8 cellular contexts compared by ENCODE assay signal in genomic region chr22:20080445-20080775, GRCh38. TPM values are rescaled to one million over a fixed set of nuclear protein-coding genes. Genes with fewer than 3 reads are reported as not detected.
DNase-seq lines count a peak whose midpoint lies in the region; ATAC-seq, FAIRE-seq and TF ChIP-seq lines count a peak whose summit lies in the region.

No MANE protein-coding gene starts in this region.

- peak overlapping the region; percentile 99 for H2AK5ac ChIP-seq in IMR-90 (ENCODE audit: low read depth, low read length)

- peak overlapping the region; percentile 87 for H3K27ac ChIP-seq in IMR-90 (ENCODE audit: insufficient read depth, low read length)
- H3K27ac ChIP-seq in cingulate gyrus (ENCODE audit: low read depth, low read length), result peak overlapping the region; percentile 85
- H3K27ac ChIP-seq in HepG2 (ENCODE audit: extremely low read length, insufficient read depth, low read length), result peak overlapping the region; percentile 85

- H2BK120ac ChIP-seq in IMR-90 (ENCODE audit: low read depth, low read length), result peak overlapping the region; percentile 39; the same call in 1 of the 2 replicates

- H4K5ac ChIP-seq in IMR-90 (ENCODE audit: low read depth, low read length), result peak overlapping the region; percentile 83

- H3K27me3 ChIP-seq in GM06990 (replicated peaks; ENCODE audit: control insufficient read depth, insufficient read depth, low read length), result no peaks in the 10 kb centered on the region
- no peaks in the 10 kb centered on the region for H3K27me3 ChIP-seq in IMR-90 (ENCODE audit: control insufficient read depth, insufficient read depth, low read length)
- H3K27me3 ChIP-seq in HepG2 (ENCODE audit: control insufficient read depth in 1 of 2, insufficient read depth in 2 of 2, low read length in 2 of 2), result no peaks in the 10 kb centered on the region; a peak in 2 of 5 replicates

- peaks cover 19% of the 10 kb centered on the region for H3K4me1 ChIP-seq in IMR-90 (ENCODE audit: control insufficient read depth, insufficient read depth, low read length)
- peaks cover 56% of the 10 kb centered on the region for H3K4me1 ChIP-seq in HepG2 (ENCODE audit: insufficient read depth, low read length)

- peak overlapping the region; percentile 92 to 96 for H4K8ac ChIP-seq in IMR-90 (ENCODE audit: low read depth in 2 of 2, low read length in 2 of 2)

- H3K9me3 ChIP-seq in IMR-90 (ENCODE audit: control insufficient read depth, insufficient read depth, low read length) (no peaks in the 10 kb centered on the region), HepG2 (ENCODE audit: low read length) (no peaks in the 10 kb centered on the region)

- TF ChIP-seq POLR2A in IMR-90 (IDR thresholded peaks at IDR 0.05; ENCODE audit: low read depth, low read length) (no peak), HepG2 (IDR thresholded peaks at IDR 0.05; ENCODE audit: insufficient read depth in 1 of 2, low read depth in 2 of 2, low read length in 2 of 2) (no peak)

- TF ChIP-seq EP300 in HepG2 (IDR thresholded peaks at IDR 0.05; ENCODE audit: low read depth in 2 of 2, low read length in 2 of 2), result no peak
- TF ChIP-seq EP300 in HepG2 (CRISPR knock-in tag; IDR thresholded peaks at IDR 0.05; ENCODE audit: borderline replicate concordance), result no peak

- peak overlapping the region; percentile 18 for H3K18ac ChIP-seq in IMR-90 (ENCODE audit: low read depth, low read length)

- peaks cover 28% of the 10 kb centered on the region for H3K9me1 ChIP-seq in IMR-90 (ENCODE audit: insufficient read depth, low read length)

- H3K4me2 ChIP-seq in IMR-90 (ENCODE audit: low read depth, low read length) (peak overlapping the region; percentile 97), HepG2 (ENCODE audit: low read depth, low read length) (peak overlapping the region; percentile 90)

- 0% methylated on average over 5 of the region's 34 CpGs; no CpG with 5 or more reads in 1 of the 2 experiments for WGBS in IMR-90 (ENCODE audit: extremely low coverage in 2 of 2, insufficient read length in 1 of 2), 2 experiments
- WGBS in HepG2 (ENCODE audit: low lambda C conversion rate), result 0% methylated on average over 5 of the region's 34 CpGs

- peak overlapping the region; percentile 96 for H4K91ac ChIP-seq in IMR-90 (ENCODE audit: insufficient read depth, low read depth, low read length)

- in situ Hi-C loops in IMR-90 (cut with MboI; ENCODE audit: low sequenced_read_pairs) (no loop called here), HepG2 (cut with HindIII; ENCODE audit: extremely low pct_ligation_motif_present, low pct_unique_long_range_greater_than_20kb) (no loop called here)

- ATAC-seq in GM21529 (IDR thresholded peaks at IDR 0.05; ENCODE audit: unreplicated experiment) (peak; percentile 57), IMR-90 (ENCODE audit: low read depth) (peak; percentile 62), HepG2 (peak; percentile 27)

- H2AK9ac ChIP-seq in IMR-90 (replicated peaks; ENCODE audit: low read depth, low read length, poor library complexity), result peak overlapping the region; percentile 100

- TF ChIP-seq RAD21 in IMR-90 (IDR thresholded peaks at IDR 0.05; ENCODE audit: low read length) (no peak), HepG2 (CRISPR knock-in tag; IDR thresholded peaks at IDR 0.05) (no peak)

- no peak for TF ChIP-seq CTCF in GM06990 (IDR thresholded peaks at IDR 0.05; ENCODE audit: insufficient read depth, low read length, poor library complexity, severe bottlenecking)
- TF ChIP-seq CTCF in IMR-90 (conservative IDR thresholded peaks at IDR 0.05; ENCODE audit: low read depth, low read length), result no peak
- TF ChIP-seq CTCF in HepG2 (CRISPR knock-in tag; IDR thresholded peaks at IDR 0.05), result no peak

- FAIRE-seq in HepG2 (lab: Jason Lieb, UNC), result no peak

- peak overlapping the region; percentile 98 for H3K14ac ChIP-seq in IMR-90 (replicated peaks; ENCODE audit: low read depth, low read length)

- H3K79me1 ChIP-seq in IMR-90 (ENCODE audit: low read depth in 1 of 2, low read length in 2 of 2), result peaks cover 4 to 37% of the 10 kb centered on the region in 2 experiments

- H2BK20ac ChIP-seq in IMR-90 (ENCODE audit: low read depth, low read length), result peak overlapping the region; percentile 14; the same call in 1 of the 2 replicates

- H3K4me3 ChIP-seq in GM06990 (replicated peaks; ENCODE audit: low read depth, low read length) (peak overlapping the region; percentile 94), IMR-90 (ENCODE audit: insufficient read depth, low read depth, low read length) (peak overlapping the region; percentile 83), HepG2 (replicated peaks in 1 of 3; ENCODE audit: insufficient read depth in 1 of 3, low read depth in 2 of 3, low read length in 3 of 3) (peak overlapping the region; percentile 66 to 87 (median 75))

- peak overlapping the region; percentile 100 for H3K23ac ChIP-seq in IMR-90 (ENCODE audit: low read depth, low read length)

- H2AFZ ChIP-seq in IMR-90 (replicated peaks; ENCODE audit: low read length, poor library complexity) (peak overlapping the region; percentile 92), HepG2 (ENCODE audit: low read length) (no peak overlapping the region)

- H3K9ac ChIP-seq in IMR-90 (ENCODE audit: low read depth, low read length), result peak overlapping the region; percentile 96
- H3K9ac ChIP-seq in HepG2 (ENCODE audit: insufficient read depth, low read depth, low read length), result peak overlapping the region; percentile 95

- 0 out of 3 replicates have a peak overlapping the region, but pooled peaks have one; percentile 30 for H2BK15ac ChIP-seq in IMR-90 (ENCODE audit: low read depth, low read length)

- CTCF ChIA-PET in IMR-90 (lab: Yijun Ruan, JAX), result no interaction called here
- CTCF ChIA-PET in HepG2 (lab: Yijun Ruan, JAX; ENCODE audit: low intra/inter-chr PET ratio, low total read pairs), result no interaction called here

- H3K36me3 ChIP-seq in GM06990 (ENCODE audit: control insufficient read depth, insufficient read depth, low read length), result peaks cover 1% of the 10 kb centered on the region; the same call in 1 of the 2 replicates
- H3K36me3 ChIP-seq in IMR-90 (ENCODE audit: control insufficient read depth, insufficient read depth, low read length), result no peaks in the 10 kb centered on the region
- H3K36me3 ChIP-seq in HepG2 (replicated peaks in 1 of 2; ENCODE audit: control insufficient read depth in 1 of 2, insufficient read depth in 2 of 2, low read length in 2 of 2), result peaks cover 2 to 7% of the 10 kb centered on the region in 2 experiments; a peak in 3 of 5 replicates

- dilution Hi-C loops in IMR-90 (cut with HindIII; ENCODE audit: low sequenced_read_pairs, unreplicated experiment), result no loop called here

- H4K20me1 ChIP-seq in IMR-90 (ENCODE audit: insufficient read depth, low read length), result peaks cover 45% of the 10 kb centered on the region
- peaks cover 15% of the 10 kb centered on the region; the same call in 1 of the 2 replicates for H4K20me1 ChIP-seq in HepG2 (ENCODE audit: insufficient read depth, low read length)

- H2BK5ac ChIP-seq in IMR-90 (ENCODE audit: low read depth, low read length, poor library complexity, severe bottlenecking), result peak overlapping the region; percentile 82

- intact Hi-C loops in IMR-90 (cut with micrococcal nuclease), result no loop called here
- intact Hi-C loops in HepG2 (cut with micrococcal nuclease; ENCODE audit: unreplicated experiment), result loop anchor here (5.0 kb wide), 1 partner anchor 37 kb away; the partner anchor contains the start of genes RANBP1 and TRMT2A

- no TSS peak for BruUV-seq in IMR-90 (replicated peaks; lab: Mats Ljungman, UMichigan)
- no TSS peak for BruUV-seq in HepG2 (replicated peaks; lab: Mats Ljungman, UMichigan)

- peak overlapping the region; percentile 97 for H3K4ac ChIP-seq in IMR-90 (ENCODE audit: low read depth, low read length)

- POLR2A ChIA-PET in IMR-90 (lab: Charles Lee; ENCODE audit: unreplicated experiment) (no interaction called here), HepG2 (lab: Yijun Ruan, JAX) (interaction anchor here (1.0 to 1.8 kb wide), 5 partner anchors 11 to 127 kb away, joined by 3 to 5 read pairs (median 3); no protein-coding TSS in a partner anchor)

- H3K79me2 ChIP-seq in HepG2 (ENCODE audit: insufficient read depth, low read length), result peaks cover 49% of the 10 kb centered on the region

- DNase-seq in GM06990 (ENCODE audit: extremely low read depth, insufficient read length), result peak; percentile 81
- DNase-seq in IMR-90, result peak; percentile 30
- DNase-seq in activated CD4-positive, CD25-positive, alpha-beta regulatory T cell (lab: John Stamatoyannopoulos, UW), result peak; percentile 47 to 59 (median 50)
- DNase-seq in HepG2 (ENCODE audit: low spot score), result peak; percentile 23
- peak; percentile 18 to 58 (median 39) for DNase-seq in stimulated activated CD4-positive, alpha-beta T cell treated with anti-CD3 and anti-CD28 coated beads, TNF-alpha, amount 100 ng/mL, for 1 hour (ENCODE audit: low read depth in 3 of 3, low spot score in 1 of 3)
- no peak for DNase-seq in kidney glomerular epithelial cell (lab: John Stamatoyannopoulos, UW)

- H3K56ac ChIP-seq in IMR-90 (ENCODE audit: extremely low read depth, insufficient read depth, low read length), result peak overlapping the region; percentile 99

RNA-seq across cellular contexts. Expression of gene DGCR8, which starts 0.4 kb away (rescaled TPM):
- total RNA-seq in IMR-90 (2012; rRNA removed) (16.7 and 22.8 TPM in 2 replicates), HepG2 (2016; rRNA removed; fragmentation: Illumina TruSeq; extraction: Trizol) (14.8 and 23.2 TPM in 2 replicates)
- polyA plus RNA-seq in IMR-90 (2012; rRNA removed) (21.5 and 25.3 TPM in 2 replicates), HepG2 (2011; rRNA removed) (10.2 and 14.6 TPM in 2 replicates)
- polyA plus RNA-seq in IMR-90 (2012; cell fraction: cytosol; rRNA removed), result 12.2 and 14.6 TPM in 2 replicates
- polyA plus RNA-seq in IMR-90 (2012; cell fraction: nucleus; rRNA removed; ENCODE audit: low replicate concordance), result 122 and 125 TPM in 2 replicates
- 6.6 and 9.7 TPM in 2 replicates for total RNA-seq in HepG2 (2016; cell fraction: cytosol; rRNA removed; fragmentation: Illumina TruSeq; extraction: Trizol; ENCODE audit: low read depth)
- 12.0 and 23.2 TPM in 2 replicates for total RNA-seq in HepG2 (2016; cell fraction: insoluble cytoplasmic fraction; rRNA removed; fragmentation: Illumina TruSeq; extraction: Trizol)
- total RNA-seq in HepG2 (2016; cell fraction: membrane; rRNA removed; fragmentation: Illumina TruSeq; extraction: Trizol), result 9.0 and 9.2 TPM in 2 replicates
- total RNA-seq in HepG2 (2016; cell fraction: nucleus; rRNA removed; fragmentation: Illumina TruSeq; extraction: Trizol), result 31.9 and 36.2 TPM in 2 replicates
- polyA plus RNA-seq in HepG2 (2011; cell fraction: cytosol; rRNA removed), result 5.7 and 6.4 TPM in 2 replicates
- polyA plus RNA-seq in HepG2 (2011; cell fraction: nucleus; rRNA removed), result 78.1 and 81.2 TPM in 2 replicates
- 11.5 and 13.9 TPM in 2 replicates for polyA plus RNA-seq in HepG2 (2012)
- polyA plus RNA-seq in HepG2 (2016; cell fraction: cytosol; fragmentation: Illumina TruSeq; extraction: Trizol; ENCODE audit: low read depth), result 2.2 and 2.4 TPM in 2 replicates
- polyA plus RNA-seq in HepG2 (2016; cell fraction: insoluble cytoplasmic fraction; fragmentation: Illumina TruSeq; extraction: Trizol; ENCODE audit: low read depth), result 11.4 and 14.1 TPM in 2 replicates
- polyA plus RNA-seq in HepG2 (2016; cell fraction: membrane; fragmentation: Illumina TruSeq; extraction: Trizol; ENCODE audit: low read depth), result 4.9 TPM in 2 replicates
- polyA plus RNA-seq in HepG2 (2016; cell fraction: nucleus; fragmentation: Illumina TruSeq; extraction: Trizol; ENCODE audit: insufficient read depth, low read depth), result 67.7 and 78.1 TPM in 2 replicates
- polyA minus RNA-seq in HepG2 (2011; rRNA and poly(A)+ RNA removed; ENCODE audit: low replicate concordance), result 25.9 and 28.5 TPM in 2 replicates
- polyA minus RNA-seq in HepG2 (2011; cell fraction: cytosol; rRNA and poly(A)+ RNA removed), result 4.4 and 5.3 TPM in 2 replicates
- 31.7 and 34.0 TPM in 2 replicates for polyA minus RNA-seq in HepG2 (2011; cell fraction: nucleus; rRNA and poly(A)+ RNA removed)

RNA-seq across cellular contexts. Expression of gene RANBP1, which starts 35.5 kb away (rescaled TPM):
- total RNA-seq in IMR-90 (2012; rRNA removed) (173 and 271 TPM in 2 replicates), HepG2 (2016; rRNA removed; fragmentation: Illumina TruSeq; extraction: Trizol) (492 and 544 TPM in 2 replicates)
- polyA plus RNA-seq in IMR-90 (2012; rRNA removed) (376 and 419 TPM in 2 replicates), HepG2 (2011; rRNA removed) (167 and 181 TPM in 2 replicates)
- 171 and 509 TPM in 2 replicates for polyA plus RNA-seq in IMR-90 (2012; cell fraction: cytosol; rRNA removed)
- polyA plus RNA-seq in IMR-90 (2012; cell fraction: nucleus; rRNA removed; ENCODE audit: low replicate concordance), result 88.9 and 183 TPM in 2 replicates
- total RNA-seq in HepG2 (2016; cell fraction: cytosol; rRNA removed; fragmentation: Illumina TruSeq; extraction: Trizol; ENCODE audit: low read depth), result 261 and 299 TPM in 2 replicates
- 488 and 609 TPM in 2 replicates for total RNA-seq in HepG2 (2016; cell fraction: insoluble cytoplasmic fraction; rRNA removed; fragmentation: Illumina TruSeq; extraction: Trizol)
- 327 and 371 TPM in 2 replicates for total RNA-seq in HepG2 (2016; cell fraction: membrane; rRNA removed; fragmentation: Illumina TruSeq; extraction: Trizol)
- total RNA-seq in HepG2 (2016; cell fraction: nucleus; rRNA removed; fragmentation: Illumina TruSeq; extraction: Trizol), result 174 and 196 TPM in 2 replicates
- 186 and 192 TPM in 2 replicates for polyA plus RNA-seq in HepG2 (2011; cell fraction: cytosol; rRNA removed)
- 148 and 170 TPM in 2 replicates for polyA plus RNA-seq in HepG2 (2011; cell fraction: nucleus; rRNA removed)
- 127 and 149 TPM in 2 replicates for polyA plus RNA-seq in HepG2 (2012)
- 239 and 293 TPM in 2 replicates for polyA plus RNA-seq in HepG2 (2016; cell fraction: cytosol; fragmentation: Illumina TruSeq; extraction: Trizol; ENCODE audit: low read depth)
- polyA plus RNA-seq in HepG2 (2016; cell fraction: insoluble cytoplasmic fraction; fragmentation: Illumina TruSeq; extraction: Trizol; ENCODE audit: low read depth), result 614 and 703 TPM in 2 replicates
- 272 and 323 TPM in 2 replicates for polyA plus RNA-seq in HepG2 (2016; cell fraction: membrane; fragmentation: Illumina TruSeq; extraction: Trizol; ENCODE audit: low read depth)
- polyA plus RNA-seq in HepG2 (2016; cell fraction: nucleus; fragmentation: Illumina TruSeq; extraction: Trizol; ENCODE audit: insufficient read depth, low read depth), result 346 and 368 TPM in 2 replicates
- 156 and 233 TPM in 2 replicates for polyA minus RNA-seq in HepG2 (2011; rRNA and poly(A)+ RNA removed; ENCODE audit: low replicate concordance)
- polyA minus RNA-seq in HepG2 (2011; cell fraction: cytosol; rRNA and poly(A)+ RNA removed), result 76.0 and 88.9 TPM in 2 replicates
- polyA minus RNA-seq in HepG2 (2011; cell fraction: nucleus; rRNA and poly(A)+ RNA removed), result 52.2 and 57.9 TPM in 2 replicates

RNA-seq across cellular contexts. Expression of gene TRMT2A, which starts 36.6 kb away (rescaled TPM):
- total RNA-seq in IMR-90 (2012; rRNA removed) (12.8 and 22.0 TPM in 2 replicates), HepG2 (2016; rRNA removed; fragmentation: Illumina TruSeq; extraction: Trizol) (18.4 and 30.3 TPM in 2 replicates)
- polyA plus RNA-seq in IMR-90 (2012; rRNA removed) (39.1 and 46.4 TPM in 2 replicates), HepG2 (2011; rRNA removed) (24.0 and 30.8 TPM in 2 replicates)
- 17.4 and 20.9 TPM in 2 replicates for polyA plus RNA-seq in IMR-90 (2012; cell fraction: cytosol; rRNA removed)
- 229 and 533 TPM in 2 replicates for polyA plus RNA-seq in IMR-90 (2012; cell fraction: nucleus; rRNA removed; ENCODE audit: low replicate concordance)
- 11.5 and 14.4 TPM in 2 replicates for total RNA-seq in HepG2 (2016; cell fraction: cytosol; rRNA removed; fragmentation: Illumina TruSeq; extraction: Trizol; ENCODE audit: low read depth)
- total RNA-seq in HepG2 (2016; cell fraction: insoluble cytoplasmic fraction; rRNA removed; fragmentation: Illumina TruSeq; extraction: Trizol), result 16.2 and 32.5 TPM in 2 replicates
- 15.5 and 21.4 TPM in 2 replicates for total RNA-seq in HepG2 (2016; cell fraction: membrane; rRNA removed; fragmentation: Illumina TruSeq; extraction: Trizol)
- total RNA-seq in HepG2 (2016; cell fraction: nucleus; rRNA removed; fragmentation: Illumina TruSeq; extraction: Trizol), result 35.9 and 49.2 TPM in 2 replicates
- 12.3 and 19.2 TPM in 2 replicates for polyA plus RNA-seq in HepG2 (2011; cell fraction: cytosol; rRNA removed)
- polyA plus RNA-seq in HepG2 (2011; cell fraction: nucleus; rRNA removed), result 251 and 263 TPM in 2 replicates
- polyA plus RNA-seq in HepG2 (2012), result 17.6 and 20.5 TPM in 2 replicates
- 7.7 TPM in 2 replicates for polyA plus RNA-seq in HepG2 (2016; cell fraction: cytosol; fragmentation: Illumina TruSeq; extraction: Trizol; ENCODE audit: low read depth)
- polyA plus RNA-seq in HepG2 (2016; cell fraction: insoluble cytoplasmic fraction; fragmentation: Illumina TruSeq; extraction: Trizol; ENCODE audit: low read depth), result 20.9 and 22.1 TPM in 2 replicates
- polyA plus RNA-seq in HepG2 (2016; cell fraction: membrane; fragmentation: Illumina TruSeq; extraction: Trizol; ENCODE audit: low read depth), result 11.9 and 13.0 TPM in 2 replicates
- polyA plus RNA-seq in HepG2 (2016; cell fraction: nucleus; fragmentation: Illumina TruSeq; extraction: Trizol; ENCODE audit: insufficient read depth, low read depth), result 95.8 and 103 TPM in 2 replicates
- 51.2 and 62.1 TPM in 2 replicates for polyA minus RNA-seq in HepG2 (2011; rRNA and poly(A)+ RNA removed; ENCODE audit: low replicate concordance)
- 10.6 and 13.6 TPM in 2 replicates for polyA minus RNA-seq in HepG2 (2011; cell fraction: cytosol; rRNA and poly(A)+ RNA removed)
- 48.9 and 53.0 TPM in 2 replicates for polyA minus RNA-seq in HepG2 (2011; cell fraction: nucleus; rRNA and poly(A)+ RNA removed)

RNA-seq across cellular contexts. Expression of gene ZDHHC8, which starts 51.2 kb away (rescaled TPM):
- total RNA-seq in IMR-90 (2012; rRNA removed) (2.5 and 4.4 TPM in 2 replicates), HepG2 (2016; rRNA removed; fragmentation: Illumina TruSeq; extraction: Trizol) (2.2 and 7.5 TPM in 2 replicates)
- polyA plus RNA-seq in IMR-90 (2012; rRNA removed) (72.6 and 75.6 TPM in 2 replicates), HepG2 (2011; rRNA removed) (21.3 and 23.8 TPM in 2 replicates)
- polyA plus RNA-seq in IMR-90 (2012; cell fraction: cytosol; rRNA removed), result 49.9 and 121 TPM in 2 replicates
- 275 and 805 TPM in 2 replicates for polyA plus RNA-seq in IMR-90 (2012; cell fraction: nucleus; rRNA removed; ENCODE audit: low replicate concordance)
- total RNA-seq in HepG2 (2016; cell fraction: cytosol; rRNA removed; fragmentation: Illumina TruSeq; extraction: Trizol; ENCODE audit: low read depth), result 9.7 and 13.0 TPM in 2 replicates
- 2.3 and 6.9 TPM in 2 replicates for total RNA-seq in HepG2 (2016; cell fraction: insoluble cytoplasmic fraction; rRNA removed; fragmentation: Illumina TruSeq; extraction: Trizol)
- 7.3 and 7.7 TPM in 2 replicates for total RNA-seq in HepG2 (2016; cell fraction: membrane; rRNA removed; fragmentation: Illumina TruSeq; extraction: Trizol)
- 10.4 and 12.9 TPM in 2 replicates for total RNA-seq in HepG2 (2016; cell fraction: nucleus; rRNA removed; fragmentation: Illumina TruSeq; extraction: Trizol)
- 7.4 and 11.5 TPM in 2 replicates for polyA plus RNA-seq in HepG2 (2011; cell fraction: cytosol; rRNA removed)
- 339 and 424 TPM in 2 replicates for polyA plus RNA-seq in HepG2 (2011; cell fraction: nucleus; rRNA removed)
- 20.4 and 23.6 TPM in 2 replicates for polyA plus RNA-seq in HepG2 (2012)
- polyA plus RNA-seq in HepG2 (2016; cell fraction: cytosol; fragmentation: Illumina TruSeq; extraction: Trizol; ENCODE audit: low read depth), result 4.7 and 5.5 TPM in 2 replicates
- 6.9 and 9.6 TPM in 2 replicates for polyA plus RNA-seq in HepG2 (2016; cell fraction: insoluble cytoplasmic fraction; fragmentation: Illumina TruSeq; extraction: Trizol; ENCODE audit: low read depth)
- 13.6 and 14.9 TPM in 2 replicates for polyA plus RNA-seq in HepG2 (2016; cell fraction: membrane; fragmentation: Illumina TruSeq; extraction: Trizol; ENCODE audit: low read depth)
- polyA plus RNA-seq in HepG2 (2016; cell fraction: nucleus; fragmentation: Illumina TruSeq; extraction: Trizol; ENCODE audit: insufficient read depth, low read depth), result 107 and 110 TPM in 2 replicates
- 10.0 and 10.2 TPM in 2 replicates for polyA minus RNA-seq in HepG2 (2011; rRNA and poly(A)+ RNA removed; ENCODE audit: low replicate concordance)
- polyA minus RNA-seq in HepG2 (2011; cell fraction: cytosol; rRNA and poly(A)+ RNA removed), result 4.3 and 6.2 TPM in 2 replicates
- 11.3 and 19.8 TPM in 2 replicates for polyA minus RNA-seq in HepG2 (2011; cell fraction: nucleus; rRNA and poly(A)+ RNA removed)

RNA-seq across cellular contexts. Expression of gene TANGO2, which starts 59.5 kb away (rescaled TPM):
- 60.5 and 75.1 TPM in 2 replicates for total RNA-seq in IMR-90 (2012; rRNA removed)
- 43.2 and 45.1 TPM in 2 replicates for polyA plus RNA-seq in IMR-90 (2012; rRNA removed)
- polyA plus RNA-seq in IMR-90 (2012; cell fraction: cytosol; rRNA removed), result 33.0 and 52.8 TPM in 2 replicates
- polyA plus RNA-seq in IMR-90 (2012; cell fraction: nucleus; rRNA removed; ENCODE audit: low replicate concordance), result 45.9 and 91.8 TPM in 2 replicates
- total RNA-seq in HepG2 (2016; rRNA removed; fragmentation: Illumina TruSeq; extraction: Trizol), result 12.1 and 12.9 TPM in 2 replicates
- 7.0 and 7.5 TPM in 2 replicates for total RNA-seq in HepG2 (2016; cell fraction: cytosol; rRNA removed; fragmentation: Illumina TruSeq; extraction: Trizol; ENCODE audit: low read depth)
- 11.8 and 12.2 TPM in 2 replicates for total RNA-seq in HepG2 (2016; cell fraction: insoluble cytoplasmic fraction; rRNA removed; fragmentation: Illumina TruSeq; extraction: Trizol)
- 17.5 and 20.9 TPM in 2 replicates for total RNA-seq in HepG2 (2016; cell fraction: membrane; rRNA removed; fragmentation: Illumina TruSeq; extraction: Trizol)
- total RNA-seq in HepG2 (2016; cell fraction: nucleus; rRNA removed; fragmentation: Illumina TruSeq; extraction: Trizol), result 7.2 and 10.6 TPM in 2 replicates
- polyA plus RNA-seq in HepG2 (2011; rRNA removed), result 14.8 and 20.8 TPM in 2 replicates
- polyA plus RNA-seq in HepG2 (2011; cell fraction: cytosol; rRNA removed), result 17.4 and 18.3 TPM in 2 replicates
- polyA plus RNA-seq in HepG2 (2011; cell fraction: nucleus; rRNA removed), result 24.2 and 25.5 TPM in 2 replicates
- polyA plus RNA-seq in HepG2 (2012), result 5.0 and 9.6 TPM in 2 replicates
- 8.1 TPM in 2 replicates for polyA plus RNA-seq in HepG2 (2016; cell fraction: cytosol; fragmentation: Illumina TruSeq; extraction: Trizol; ENCODE audit: low read depth)
- 10.1 and 14.2 TPM in 2 replicates for polyA plus RNA-seq in HepG2 (2016; cell fraction: insoluble cytoplasmic fraction; fragmentation: Illumina TruSeq; extraction: Trizol; ENCODE audit: low read depth)
- 14.1 and 15.1 TPM in 2 replicates for polyA plus RNA-seq in HepG2 (2016; cell fraction: membrane; fragmentation: Illumina TruSeq; extraction: Trizol; ENCODE audit: low read depth)
- 17.4 and 18.4 TPM in 2 replicates for polyA plus RNA-seq in HepG2 (2016; cell fraction: nucleus; fragmentation: Illumina TruSeq; extraction: Trizol; ENCODE audit: insufficient read depth, low read depth)
- polyA minus RNA-seq in HepG2 (2011; rRNA and poly(A)+ RNA removed; ENCODE audit: low replicate concordance), result 34.8 and 39.9 TPM in 2 replicates
- 9.8 and 10.9 TPM in 2 replicates for polyA minus RNA-seq in HepG2 (2011; cell fraction: cytosol; rRNA and poly(A)+ RNA removed)
- polyA minus RNA-seq in HepG2 (2011; cell fraction: nucleus; rRNA and poly(A)+ RNA removed), result 8.9 and 9.0 TPM in 2 replicates
